Comparison of ENCODE assay signal across 9 cellular contexts in the genomic region with DNA sequence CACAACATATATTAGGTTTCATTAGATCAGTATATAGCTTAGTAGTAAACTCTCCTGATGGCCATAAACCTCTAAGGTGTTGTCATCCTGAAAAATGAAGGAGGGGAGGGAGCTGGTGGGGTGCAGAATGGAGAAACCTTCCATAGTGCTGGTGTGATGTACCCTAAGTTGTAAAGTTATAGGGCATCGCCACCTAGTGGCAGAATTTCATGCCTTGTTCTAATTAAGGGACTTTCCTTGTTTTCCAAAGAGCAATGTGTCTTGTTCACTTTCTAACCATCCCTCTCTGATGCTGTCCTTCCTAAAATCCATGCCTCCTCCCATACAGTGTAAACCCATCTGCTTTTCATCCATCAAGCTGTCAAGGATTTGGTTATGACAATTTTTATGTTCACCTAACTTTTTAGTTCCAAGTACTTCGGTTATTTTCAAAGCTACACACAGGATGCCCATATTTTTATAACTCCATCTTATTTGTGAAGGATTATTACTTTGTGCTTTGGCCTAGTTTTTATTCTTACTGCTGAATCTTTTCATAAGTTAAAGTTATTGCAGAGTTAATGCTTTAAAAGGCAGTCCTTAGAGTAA. TPM values are rescaled to one million over a fixed set of nuclear protein-coding genes. Genes with fewer than 3 reads are reported as not detected.
A peak's percentile ranks its signal among the peaks of the same experiment; 100 is the strongest.
DNase-seq lines count a peak whose midpoint lies in the region; ATAC-seq and TF ChIP-seq lines count a peak whose summit lies in the region.
"Had no signal": no experiment of that assay in that cellular context is flagged by ENCODE, and none has a peak within 500 bp of the region (broad histone marks: within the 10 kb centered on the region; RNA-seq: fewer than 3 reads in every experiment).

No MANE protein-coding gene starts in this region.

- H3K36me3 ChIP-seq in HCT116 (ENCODE audit: control insufficient read depth in 1 of 2, insufficient read depth in 2 of 2, low read length in 2 of 2): 0 out of 4 replicates have a peak, but pooled peaks cover 0 to 3% of the 10 kb centered on the region in 2 experiments

- H3K27me3 ChIP-seq in HCT116 (ENCODE audit: insufficient read depth, low read length): no peaks in the 10 kb centered on the region

- no peak overlapping the region for H3K9ac ChIP-seq in HCT116 (ENCODE audit: low read length)

- ATAC-seq in HCT116: 0 out of 2 replicates have a peak, but pooled peaks have one; percentile 28

- intact Hi-C loops in HCT116 (cut with micrococcal nuclease): no loop called here

- no peaks in the 10 kb centered on the region for H3K9me3 ChIP-seq in HCT116 (ENCODE audit: control insufficient read depth in 1 of 2, insufficient read depth in 1 of 2, low read depth in 1 of 2, low read length in 2 of 2)

- CTCF ChIA-PET in HCT116 (lab: Charles Lee): interaction anchor here (3.2 kb wide), 1 partner anchor 452 kb away, joined by 7 read pairs; no protein-coding TSS in a partner anchor

- TF ChIP-seq RAD21 in HCT116 (IDR thresholded peaks at IDR 0.05; ENCODE audit: low read depth): peak; percentile 46

- no peak overlapping the region for H3K27ac ChIP-seq in HCT116 (ENCODE audit: low read depth, low read length)

- H3K9me2 ChIP-seq in HCT116 (ENCODE audit: insufficient read depth): no peaks in the 10 kb centered on the region

- BruUV-seq in HCT116 (replicated peaks; lab: Mats Ljungman, UMichigan): no TSS peak

- H3K4me1 ChIP-seq in HCT116 (ENCODE audit: control insufficient read depth in 1 of 2, insufficient read depth in 2 of 2, low read length in 2 of 2): peaks cover 0 to 8% of the 10 kb centered on the region in 2 experiments; a peak in 2 of 4 replicates

- H2AFZ ChIP-seq in HCT116 (ENCODE audit: low read depth, low read length, poor library complexity, severe bottlenecking): no peak overlapping the region

- RAD21 ChIA-PET in HCT116 (lab: Charles Lee; ENCODE audit: low non-redundant PET in 1 of 2, low total read pairs in 2 of 2, uncharacterized antibody in 2 of 2, unreplicated experiment in 2 of 2): no interaction called here

- H3K79me2 ChIP-seq in HCT116 (ENCODE audit: insufficient read depth, low read length): peaks cover 56% of the 10 kb centered on the region

- TF ChIP-seq CTCF in HCT116 (IDR thresholded peaks at IDR 0.05 in 2 of 3, conservative IDR thresholded peaks at IDR 0.05 in 1 of 3; ENCODE audit: borderline replicate concordance in 1 of 3, insufficient read depth in 1 of 3, low read depth in 2 of 3, low read length in 2 of 3) (peak; percentile 14 to 52 (median 46); a peak in 4 of 6 replicates), fibroblast of pulmonary artery (IDR thresholded peaks at IDR 0.05; ENCODE audit: low read length, missing control alignments) (peak; percentile 53)

- no peak overlapping the region for H3K4me2 ChIP-seq in HCT116 (ENCODE audit: low read length)

- H3K4me3 ChIP-seq in HCT116 (replicated peaks in 1 of 2; ENCODE audit: low read depth in 1 of 2, low read length in 2 of 2) (no peak overlapping the region), fibroblast of pulmonary artery (replicated peaks; ENCODE audit: low read depth, low read length) (no peak overlapping the region)

- POLR2A ChIA-PET in HCT116 (lab: Charles Lee): no interaction called here

- no peaks in the 10 kb centered on the region for H4K20me1 ChIP-seq in HCT116 (ENCODE audit: insufficient read depth)

- no peak for TF ChIP-seq POLR2A in HCT116 (IDR thresholded peaks at IDR 0.05; ENCODE audit: borderline replicate concordance, extremely low read depth, insufficient read depth, insufficient read length)

- DNase-seq in EL (peak; percentile 39), HCT116 (ENCODE audit: low read depth, low spot score) (no peak), NCI-H82 (lab: John Stamatoyannopoulos, UW) (peak; percentile 79), fibroblast of pulmonary artery (ENCODE audit: low read depth) (peak; percentile 54), pons (ENCODE audit: low spot score) (peak; percentile 74), 8988T (no peak), hepatic stellate cell (ENCODE audit: low spot score) (no peak)
- peak; percentile 27 for DNase-seq in activated T-cell treated with anti-CD3 and anti-CD28 coated beads, Interleukin-2, amount 50 U/mL, for 1 hour
- DNase-seq: activated naive CD8-positive, alpha-beta T cell treated with anti-CD3 and anti-CD28 coated beads, Interleukin-2, amount 10 ng/mL, durations not matched to agents 7 days and 5 days had no signal

TF ChIP-seq in HCT116, 20 proteins besides CTCF, POLR2A, EP300 and RAD21:
- TF ChIP-seq, protein P1, sequence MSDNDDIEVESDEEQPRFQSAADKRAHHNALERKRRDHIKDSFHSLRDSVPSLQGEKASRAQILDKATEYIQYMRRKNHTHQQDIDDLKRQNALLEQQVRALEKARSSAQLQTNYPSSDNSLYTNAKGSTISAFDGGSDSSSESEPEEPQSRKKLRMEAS (IDR thresholded peaks at IDR 0.05): no peak
- no peak for TF ChIP-seq YY1 (IDR thresholded peaks at IDR 0.05; ENCODE audit: extremely low read depth, insufficient replicate concordance, low read depth, low read length)

RNA-seq across cellular contexts. Expression of a gene that starts 4.5 kb away (rescaled TPM):
- 65.6 TPM for total RNA-seq in HCT116 (2021; ENCODE audit: unreplicated experiment)
- polyA plus RNA-seq in HCT116 (2012): 41.8 and 48.8 TPM in 2 replicates

Comparison
In these comparisons a context has a peak if more than half of its experiments do, and no peak if none do; other contexts are left out.
1. DNase-seq: peak in EL (single experiment), NCI-H82 (single experiment), activated T-cell treated with anti-CD3 and anti-CD28 coated beads, Interleukin-2, amount 50 U/mL, for 1 hour (single experiment), fibroblast of pulmonary artery (single experiment) and pons (single experiment); none in HCT116 (single experiment), 8988T (single experiment) and hepatic stellate cell (single experiment).